Comparison of ENCODE assay signal across 1 cellular context in genomic region chr2:73927344-73927743, GRCh38.
TF ChIP-seq lines count a peak whose summit lies in the region.

No MANE protein-coding gene starts in this region.

TF ChIP-seq in H1, 55 proteins besides CTCF, POLR2A, EP300 and RAD21:
- TF ChIP-seq SP1 (IDR thresholded peaks at IDR 0.05; ENCODE audit: low read depth, low read length) (no peak), BRCA1 (IDR thresholded peaks at IDR 0.05; ENCODE audit: low read depth, low read length) (no peak), JUN (IDR thresholded peaks at IDR 0.05; ENCODE audit: low read depth, low read length) (no peak), SP4 (IDR thresholded peaks at IDR 0.05; ENCODE audit: low read length) (no peak), SIRT6 (IDR thresholded peaks at IDR 0.05; ENCODE audit: low read length) (no peak), MAFK (IDR thresholded peaks at IDR 0.05; ENCODE audit: low read depth, low read length) (no peak), EZH2 (IDR thresholded peaks at IDR 0.05; ENCODE audit: low read depth, low read length, severe bottlenecking) (no peak), PHF8 (conservative IDR thresholded peaks at IDR 0.05; ENCODE audit: low read depth, low read length) (no peak), TEAD4 (IDR thresholded peaks at IDR 0.05; ENCODE audit: low read depth, low read length) (no peak)
